8 cellular contexts compared by ENCODE assay signal in genomic region chr20:20369353-20370086, GRCh38. TPM values are rescaled to one million over a fixed set of nuclear protein-coding genes. Genes with fewer than 3 reads are reported as not detected.
A peak's percentile ranks its signal among the peaks of the same experiment; 100 is the strongest.
DNase-seq lines count a peak whose midpoint lies in the region; ATAC-seq and TF ChIP-seq lines count a peak whose summit lies in the region.

No MANE protein-coding gene starts in this region.

- H3K9me3 Mint-ChIP-seq in activated naive CD4-positive, alpha-beta T cell treated with anti-CD3 and anti-CD28 coated beads, Interleukin-2, amount 10 ng/mL, durations not matched to agents 7 days and 5 days = no peaks in the 10 kb centered on the region

- H3K27ac ChIP-seq in SJCRH30 (no peak overlapping the region), foreskin keratinocyte (no peak overlapping the region), tibial nerve (no peak overlapping the region)

- H3K36me3 ChIP-seq in SJCRH30 = no peaks in the 10 kb centered on the region
- no peaks in the 10 kb centered on the region for H3K36me3 ChIP-seq in tibial nerve

- H3K27me3 ChIP-seq in SJCRH30 = no peaks in the 10 kb centered on the region
- H3K27me3 ChIP-seq in foreskin keratinocyte = peaks cover 97% of the 10 kb centered on the region
- peaks cover under 1 to 87% of the 10 kb centered on the region in 2 donors for H3K27me3 ChIP-seq in tibial nerve

- H3K27ac Mint-ChIP-seq in activated naive CD4-positive, alpha-beta T cell treated with anti-CD3 and anti-CD28 coated beads, Interleukin-2, amount 10 ng/mL, durations not matched to agents 7 days and 5 days = peak overlapping the region; percentile 71

- peak; percentile 31 for TF ChIP-seq CTCF in foreskin keratinocyte (conservative IDR thresholded peaks at IDR 0.05)
- TF ChIP-seq CTCF in tibial nerve (IDR thresholded peaks at IDR 0.05) = no peak

- peaks cover 87% of the 10 kb centered on the region for H3K27me3 Mint-ChIP-seq in activated naive CD4-positive, alpha-beta T cell treated with anti-CD3 and anti-CD28 coated beads, Interleukin-2, amount 10 ng/mL, durations not matched to agents 7 days and 5 days

- H3K36me3 Mint-ChIP-seq in activated naive CD4-positive, alpha-beta T cell treated with anti-CD3 and anti-CD28 coated beads, Interleukin-2, amount 10 ng/mL, durations not matched to agents 7 days and 5 days = peaks cover 2% of the 10 kb centered on the region

- 3% methylated on average over 38 to 55 of the region's 69 CpGs for WGBS in tibial nerve, 2 donors

- no peak for DNase-seq in activated naive CD4-positive, alpha-beta T cell treated with anti-CD3 and anti-CD28 coated beads, Interleukin-2, amount 10 ng/mL, durations not matched to agents 7 days and 5 days
- no peak for DNase-seq in activated naive CD4-positive, alpha-beta T cell (lab: John Stamatoyannopoulos, UW)
- peak; percentile 11 to 33 for DNase-seq in SJCRH30
- DNase-seq in foreskin keratinocyte = peak; percentile 19 to 41
- DNase-seq in stimulated activated CD8-positive, alpha-beta memory T cell treated with anti-CD3 and anti-CD28 coated beads, Interleukin-4, amount 100 ng/mL, for 48 hours = peak; percentile 46
- DNase-seq in tibial nerve (ENCODE audit: low spot score in 2 of 2) = no peak
- no peak for DNase-seq in Ammon's horn (ENCODE audit: low spot score)

- peak overlapping the region; percentile 73 for H3K4me3 ChIP-seq in SJCRH30
- peak overlapping the region in 1 of 4 donors; percentile 46 for H3K4me3 ChIP-seq in tibial nerve

- CTCF ChIA-PET in activated naive CD4-positive, alpha-beta T cell treated with anti-CD3 and anti-CD28 coated beads, Interleukin-2, amount 10 ng/mL, durations not matched to agents 7 days and 5 days (lab: Charles Lee) = interaction anchor here (3.5 kb wide), 1 partner anchor 10 kb away, joined by 10 read pairs; no protein-coding TSS in a partner anchor

- peak; percentile 44 for ATAC-seq in foreskin keratinocyte
- no peak for ATAC-seq in GM21447 (IDR thresholded peaks at IDR 0.05; ENCODE audit: unreplicated experiment)

- H3K4me3 Mint-ChIP-seq in activated naive CD4-positive, alpha-beta T cell treated with anti-CD3 and anti-CD28 coated beads, Interleukin-2, amount 10 ng/mL, durations not matched to agents 7 days and 5 days = peak overlapping the region; percentile 45

- H3K9me3 ChIP-seq in SJCRH30 (replicated peaks) (no peaks in the 10 kb centered on the region), tibial nerve (no peaks in the 10 kb centered on the region)

- TF ChIP-seq EP300 in tibial nerve (IDR thresholded peaks at IDR 0.05) = no peak

- peaks cover 29% of the 10 kb centered on the region for H3K4me1 ChIP-seq in SJCRH30
- no peaks in the 10 kb centered on the region for H3K4me1 ChIP-seq in foreskin keratinocyte
- peaks cover 0 to 43% (median 14%) of the 10 kb centered on the region in 4 donors for H3K4me1 ChIP-seq in tibial nerve

- H3K4me1 Mint-ChIP-seq in activated naive CD4-positive, alpha-beta T cell treated with anti-CD3 and anti-CD28 coated beads, Interleukin-2, amount 10 ng/mL, durations not matched to agents 7 days and 5 days = peaks cover 17% of the 10 kb centered on the region

- no peak for TF ChIP-seq POLR2A in tibial nerve (IDR thresholded peaks at IDR 0.05)

RNA-seq across cellular contexts. Expression of gene INSM1, which starts 1.6 kb away (rescaled TPM):
- total RNA-seq in SJCRH30 (2014; rRNA removed; shearing (Covaris generic)) = 5.5 and 6.3 TPM in 2 replicates
- not detected in 2 replicates for total RNA-seq in foreskin keratinocyte
- not detected in 2 replicates for polyA plus RNA-seq in foreskin keratinocyte
- total RNA-seq in tibial nerve = not detected

Comparison
In these comparisons a context has a peak if more than half of its experiments do, and no peak if none do; other contexts are left out.
1. DNase-seq: peak in SJCRH30 (2 of 2), foreskin keratinocyte (2 of 2) and stimulated activated CD8-positive, alpha-beta memory T cell treated with anti-CD3 and anti-CD28 coated beads, Interleukin-4, amount 100 ng/mL, for 48 hours (single experiment); none in activated naive CD4-positive, alpha-beta T cell treated with anti-CD3 and anti-CD28 coated beads, Interleukin-2, amount 10 ng/mL, durations not matched to agents 7 days and 5 days (single experiment), activated naive CD4-positive, alpha-beta T cell (0 of 4), tibial nerve (0 of 2) and Ammon's horn (single experiment).